In genomic region chr3:61251174-61251972, GRCh38 we compare ENCODE assay signal across 8 cellular contexts. TPM values are rescaled to one million over a fixed set of nuclear protein-coding genes. Genes with fewer than 3 reads are reported as not detected.
DNase-seq lines count a peak whose midpoint lies in the region; ATAC-seq lines count a peak whose summit lies in the region.

Gene FHIT, minus strand, starts transcription at chr3:61251452.

- DNase-seq in C1 segment of cervical spinal cord (lab: John Stamatoyannopoulos, UW), result peak; percentile 54 to 95 (median 92)
- DNase-seq in GM19240 (ENCODE audit: insufficient read length, low spot score), result peak; percentile 79
- DNase-seq in NCI-H526 (lab: John Stamatoyannopoulos, UW), result peak; percentile 79 to 93
- peak; percentile 98 for DNase-seq in activated CD4-positive, alpha-beta T cell treated with anti-CD3 and anti-CD28 coated beads, Interleukin-2, amount 10 ng/mL, durations not matched to agents 24 days and 14 days
- peak; percentile 52 for DNase-seq in cortex of kidney (lab: John Stamatoyannopoulos, UW)
- DNase-seq in left colon, result peak; percentile 96 to 98
- DNase-seq in stimulated activated CD4-positive, alpha-beta T cell treated with anti-CD3 and anti-CD28 coated beads, Interleukin-1b, Interleukin-23, amount 100 ng/mL, for 4 hours (ENCODE audit: low read depth in 2 of 2), result peak; percentile 72 to 87

- H3K36me3 Mint-ChIP-seq in activated CD4-positive, alpha-beta T cell treated with anti-CD3 and anti-CD28 coated beads, Interleukin-2, amount 10 ng/mL, durations not matched to agents 24 days and 14 days (ENCODE audit: low read depth), result peaks cover 2% of the 10 kb centered on the region

- H3K27me3 Mint-ChIP-seq in activated CD4-positive, alpha-beta T cell treated with anti-CD3 and anti-CD28 coated beads, Interleukin-2, amount 10 ng/mL, durations not matched to agents 24 days and 14 days, result peaks cover 2% of the 10 kb centered on the region

- peaks cover 19% of the 10 kb centered on the region for H3K4me1 Mint-ChIP-seq in activated CD4-positive, alpha-beta T cell treated with anti-CD3 and anti-CD28 coated beads, Interleukin-2, amount 10 ng/mL, durations not matched to agents 24 days and 14 days

- H3K4me3 Mint-ChIP-seq in activated CD4-positive, alpha-beta T cell treated with anti-CD3 and anti-CD28 coated beads, Interleukin-2, amount 10 ng/mL, durations not matched to agents 24 days and 14 days, result peak within 1 kb of the TSS; percentile 87

- peak; percentile 94 for ATAC-seq in HG03457 (IDR thresholded peaks at IDR 0.05; ENCODE audit: unreplicated experiment)
- ATAC-seq in left colon, result peak; percentile 93

- peak within 1 kb of the TSS; percentile 89 for H3K27ac Mint-ChIP-seq in activated CD4-positive, alpha-beta T cell treated with anti-CD3 and anti-CD28 coated beads, Interleukin-2, amount 10 ng/mL, durations not matched to agents 24 days and 14 days

- no peaks in the 10 kb centered on the region for H3K9me3 Mint-ChIP-seq in activated CD4-positive, alpha-beta T cell treated with anti-CD3 and anti-CD28 coated beads, Interleukin-2, amount 10 ng/mL, durations not matched to agents 24 days and 14 days

- intact Hi-C loops in activated CD4-positive, alpha-beta T cell treated with anti-CD3 and anti-CD28 coated beads, Interleukin-2, amount 10 ng/mL, durations not matched to agents 24 days and 14 days (cut with micrococcal nuclease), result loop anchor here (1.0 to 5.0 kb wide), 8 partner anchors 139 to 1314 kb away; partner anchors contain the start of gene PTPRG
- intact Hi-C loops in left colon (cut with DNase I, micrococcal nuclease), result no loop called here

RNA-seq across cellular contexts. Expression of gene FHIT, which starts in this region (rescaled TPM):
- total RNA-seq in activated CD4-positive, alpha-beta T cell treated with anti-CD3 and anti-CD28 coated beads, Interleukin-2, amount 10 ng/mL, durations not matched to agents 24 days and 14 days, result 23.8 and 27.7 TPM in 2 replicates
- 10 to 100 TPM; 14.5 to 17.2 TPM for total RNA-seq in left colon

Comparison
In these comparisons a context has a peak if more than half of its experiments do, and no peak if none do; other contexts are left out.
1. Peak in every context shown above with its lines: DNase-seq and ATAC-seq.